26 cellular contexts compared by ENCODE assay signal in genomic region chr6:3272911-3273547, GRCh38. TPM values are rescaled to one million over a fixed set of nuclear protein-coding genes. Genes with fewer than 3 reads are reported as not detected.
DNase-seq lines count a peak whose midpoint lies in the region; ATAC-seq and TF ChIP-seq lines count a peak whose summit lies in the region.
"Had no signal": no experiment of that assay in that cellular context is flagged by ENCODE, and none has a peak within 500 bp of the region (broad histone marks: within the 10 kb centered on the region; RNA-seq: fewer than 3 reads in every experiment).

No MANE protein-coding gene starts in this region.

- H3K9me3 ChIP-seq in AG04450 (ENCODE audit: control insufficient read depth, insufficient read depth, low read length) = no peaks in the 10 kb centered on the region; the same call in 1 of the 2 replicates
- no peaks in the 10 kb centered on the region for H3K9me3 ChIP-seq in neuronal stem cell (replicated peaks in 1 of 2; ENCODE audit: control insufficient read depth in 2 of 2, insufficient read depth in 1 of 2, low read depth in 1 of 2, low read length in 2 of 2)
- H3K9me3 ChIP-seq: Caco-2, HAP-1, SJCRH30 had no signal

- no peak for DNase-seq in AG04450 (ENCODE audit: low read depth, low spot score)
- DNase-seq in GM23338 (ENCODE audit: low spot score) = no peak
- no peak for DNase-seq in WTC11 (ENCODE audit: low spot score)
- no peak for DNase-seq in neuronal stem cell (ENCODE audit: low spot score)
- DNase-seq in HK-2 (ENCODE audit: unreplicated experiment) = no peak
- no peak for DNase-seq in hippocampal formation (lab: John Stamatoyannopoulos, UW)
- DNase-seq in SHP77 treated with DMSO at 0.1 percent for 48 hours (lab: John Stamatoyannopoulos, UW) = no peak
- DNase-seq: Caco-2; CD8-positive, alpha-beta T cell; GM23248; HFFc6; IMR-90; MM.1S; NCI-H1048; NCI-H1417; NCI-H1694 treated with DMSO at 0.1 percent for 48 hours; NCI-H2081; NCI-H2227 treated with DMSO at 0.1 percent for 48 hours; NCI-H526 treated with DMSO at 0.1 percent for 48 hours; SJCRH30 had no signal

- peak overlapping the region; percentile 27 for H4K91ac ChIP-seq in neuronal stem cell (ENCODE audit: low read depth, low read length, poor library complexity)

- peak overlapping the region; percentile 10 for H3K9ac ChIP-seq in neuronal stem cell (ENCODE audit: low read depth, low read length, poor library complexity)
- H3K9ac ChIP-seq: GM23248, KMS-11 had no signal

- H2BK5ac ChIP-seq in neuronal stem cell (ENCODE audit: low read length) = peak overlapping the region; percentile 30

- peaks cover 18% of the 10 kb centered on the region for H3K36me3 ChIP-seq in GM23338 (ENCODE audit: insufficient read depth)
- peaks cover 12 to 86% of the 10 kb centered on the region in 2 donors for H3K36me3 ChIP-seq in neuronal stem cell (replicated peaks in 1 of 2; ENCODE audit: control insufficient read depth in 2 of 2, insufficient read depth in 2 of 2, low read length in 2 of 2)
- H3K36me3 ChIP-seq: SJCRH30 had no signal

- no peak for TF ChIP-seq CTCF in AG04450 (IDR thresholded peaks at IDR 0.05; ENCODE audit: low read depth, low read length)
- no peak for TF ChIP-seq CTCF in GM23338 (conservative IDR thresholded peaks at IDR 0.05; ENCODE audit: low read depth in 2 of 2)
- TF ChIP-seq CTCF in WTC11 (IDR thresholded peaks at IDR 0.05) = no peak

- peak overlapping the region; percentile 26 for H2AK5ac ChIP-seq in neuronal stem cell (ENCODE audit: low read depth, low read length)

- H3K4me1 ChIP-seq in GM23338 (ENCODE audit: insufficient read depth) (no peaks in the 10 kb centered on the region), neuronal stem cell (ENCODE audit: control insufficient read depth in 2 of 2, insufficient read depth in 1 of 2, low read depth in 1 of 2, low read length in 2 of 2) (no peaks in the 10 kb centered on the region)
- H3K4me1 ChIP-seq: Caco-2, HAP-1, SJCRH30 had no signal

- H3K27me3 Mint-ChIP-seq in GM23338 (ENCODE audit: insufficient read depth, low read depth, poor library complexity) (peaks cover 19% of the 10 kb centered on the region), WTC11 (ENCODE audit: low read depth) (no peaks in the 10 kb centered on the region)
- H3K27me3 Mint-ChIP-seq: B cell had no signal

- H2BK12ac ChIP-seq in neuronal stem cell (ENCODE audit: low read length) = no peak overlapping the region

- H3K23ac ChIP-seq in neuronal stem cell (ENCODE audit: low read depth, low read length, poor library complexity) = peak overlapping the region; percentile 70

- H3K18ac ChIP-seq in neuronal stem cell (ENCODE audit: low read length) = peak overlapping the region; percentile 7

- no peak overlapping the region for H3K4me3 ChIP-seq in AG04450 (ENCODE audit: low read depth, low read length)
- no peak overlapping the region for H3K4me3 ChIP-seq in GM23338
- H3K4me3 ChIP-seq in neuronal stem cell (ENCODE audit: low read length in 2 of 2) = no peak overlapping the region
- H3K4me3 ChIP-seq: GM23248, HAP-1, SJCRH30 had no signal

- no peaks in the 10 kb centered on the region for H3K27me3 ChIP-seq in AG04450 (ENCODE audit: control insufficient read depth, insufficient read depth, low read length)
- no peaks in the 10 kb centered on the region for H3K27me3 ChIP-seq in GM23338 (ENCODE audit: insufficient read depth)
- no peaks in the 10 kb centered on the region for H3K27me3 ChIP-seq in neuronal stem cell (ENCODE audit: control insufficient read depth in 3 of 3, insufficient read depth in 3 of 3, low read depth in 1 of 3, low read length in 3 of 3)
- H3K27me3 ChIP-seq: SJCRH30 had no signal

- H3K27ac Mint-ChIP-seq in GM23338 (no peak overlapping the region), WTC11 (peak overlapping the region; percentile 55; the same call in 1 of the 2 replicates)
- H3K27ac Mint-ChIP-seq: B cell, HFFc6 had no signal

- H4K8ac ChIP-seq in neuronal stem cell (ENCODE audit: low read depth, low read length) = no peak overlapping the region

- H4K20me1 ChIP-seq in GM23338 (replicated peaks; ENCODE audit: insufficient read depth) = peaks cover 21% of the 10 kb centered on the region

- no CpG with 5 or more reads among the region's 32 CpGs for WGBS in neuronal stem cell (ENCODE audit: extremely low coverage in 2 of 2, insufficient read length in 2 of 2, insufficient replicate concordance in 1 of 2), 2 donors

- H3K14ac ChIP-seq in neuronal stem cell (ENCODE audit: low read length) = peak overlapping the region; percentile 58

- H2BK120ac ChIP-seq in neuronal stem cell (ENCODE audit: low read depth, low read length) = peak overlapping the region; percentile 61

- CTCF ChIA-PET in AG04450 (lab: Charles Lee) = interaction anchor here (0.6 to 1.0 kb wide), 2 partner anchors 21 to 205 kb away, joined by 3 read pairs; partner anchors contain the start of gene RIPK1
- CTCF ChIA-PET in WTC11 (lab: Charles Lee) = interaction anchor here (1.0 to 1.5 kb wide), 3 partner anchors 22 to 458 kb away, joined by 3 to 7 read pairs (median 5); no protein-coding TSS in a partner anchor

- POLR2A ChIA-PET in AG04450 (lab: Yijun Ruan, JAX) (no interaction called here), WTC11 (lab: Charles Lee) (interaction anchor here (1.7 kb wide), 1 partner anchor 23 kb away, joined by 3 read pairs; no protein-coding TSS in a partner anchor)

- H3K36me3 Mint-ChIP-seq in GM23338 (ENCODE audit: low read depth) = peaks cover 65% of the 10 kb centered on the region
- peaks cover 53% of the 10 kb centered on the region for H3K36me3 Mint-ChIP-seq in WTC11

- H3K9me3 Mint-ChIP-seq in GM23338 (no peaks in the 10 kb centered on the region; the same call in 2 of the 3 replicates), WTC11 (no peaks in the 10 kb centered on the region)
- H3K9me3 Mint-ChIP-seq: CD8-positive, alpha-beta T cell; HFFc6 had no signal

- peaks cover 6% of the 10 kb centered on the region for H3K79me1 ChIP-seq in neuronal stem cell (ENCODE audit: low read depth, low read length)

- peak overlapping the region; percentile 59 for H3K4ac ChIP-seq in neuronal stem cell (ENCODE audit: low read length)

- H2BK15ac ChIP-seq in neuronal stem cell (ENCODE audit: low read length) = no peak overlapping the region

- peak; percentile 20; the same call in 2 of the 3 replicates for ATAC-seq in GM23338
- ATAC-seq in WTC11 = no peak
- ATAC-seq: CD8-positive, alpha-beta T cell; Panc1; SK-N-SH treated with all-trans-retinoic acid at 6 μM for 48 hours had no signal

- H3K4me3 Mint-ChIP-seq in GM23338 = no peak overlapping the region
- no peak overlapping the region for H3K4me3 Mint-ChIP-seq in WTC11
- H3K4me3 Mint-ChIP-seq: B cell; CD8-positive, alpha-beta T cell; HFFc6 had no signal

- H3K4me1 Mint-ChIP-seq in GM23338 (peaks cover 13% of the 10 kb centered on the region), WTC11 (peaks cover 6% of the 10 kb centered on the region)
- H3K4me1 Mint-ChIP-seq: B cell had no signal

- H3F3A ChIP-seq in GM23338 (replicated peaks; ENCODE audit: low read depth) = 0 out of 2 replicates have a peak, but pooled peaks cover 11% of the 10 kb centered on the region

- peak overlapping the region; percentile 11 for H3K27ac ChIP-seq in AG04450 (ENCODE audit: low read depth, low read length)
- no peak overlapping the region for H3K27ac ChIP-seq in GM23338 (ENCODE audit: low read depth)
- H3K27ac ChIP-seq in neuronal stem cell (replicated peaks; ENCODE audit: low read length) = no peak overlapping the region
- H3K27ac ChIP-seq: C4-2B, GM23248, KMS-11, SJCRH30 had no signal

- H3K9me2 ChIP-seq in GM23338 (ENCODE audit: insufficient read depth) = no peaks in the 10 kb centered on the region

- H2AFZ ChIP-seq in GM23338 (no peak overlapping the region), neuronal stem cell (ENCODE audit: low read length) (no peak overlapping the region)
- H2AFZ ChIP-seq: GM23248 had no signal

- H3K4me2 ChIP-seq in GM23338 (no peak overlapping the region), neuronal stem cell (ENCODE audit: insufficient read depth, low read length, poor library complexity, severe bottlenecking) (no peak overlapping the region)
- H3K4me2 ChIP-seq: KMS-11 had no signal

- peaks cover 12% of the 10 kb centered on the region; the same call in 1 of the 2 replicates for H3K79me2 ChIP-seq in GM23338 (replicated peaks; ENCODE audit: insufficient read depth)

TF ChIP-seq in GM23338, 12 proteins besides CTCF, POLR2A, EP300 and RAD21:
- TF ChIP-seq ETS1 (IDR thresholded peaks at IDR 0.05) = no peak
- TF ChIP-seq ZNF114 (CRISPR knock-in tag; IDR thresholded peaks at IDR 0.05) = no peak

TF ChIP-seq in WTC11, 78 proteins besides CTCF, POLR2A, EP300 and RAD21 (continues in another document):
- no peak for TF ChIP-seq JAZF1 (CRISPR knock-in tag; IDR thresholded peaks at IDR 0.05)
- TF ChIP-seq FOXP1 (CRISPR knock-in tag; IDR thresholded peaks at IDR 0.05; ENCODE audit: borderline replicate concordance) = no peak
- TF ChIP-seq ZNF138 (CRISPR knock-in tag; conservative IDR thresholded peaks at IDR 0.05) = no peak
- no peak for TF ChIP-seq USF2 (CRISPR knock-in tag; IDR thresholded peaks at IDR 0.05)

RNA-seq across cellular contexts. Expression of gene PSMG4, which starts 14.3 kb away (rescaled TPM):
- polyA plus RNA-seq in AG04450 (2011; rRNA removed) (15.3 and 15.8 TPM in 2 replicates), GM23338 (2016; fragmentation: Nextera tagmentation; extraction: Ambion mirVana) (168 and 180 TPM in 2 replicates)
- polyA minus RNA-seq in AG04450 (2011; rRNA and poly(A)+ RNA removed) = 9.1 and 11.5 TPM in 2 replicates
- total RNA-seq in GM23338 (2014; rRNA removed; shearing (Covaris generic)) = 30.6 and 37.2 TPM in 2 replicates
- 30.2 to 38.2 TPM (median 32.5 TPM) in 3 replicates for total RNA-seq in WTC11 (2021)
- 24.7 TPM for polyA plus RNA-seq in neuronal stem cell (2013, experiment 1 of 2)
- polyA plus RNA-seq in neuronal stem cell (2013, experiment 2 of 2) = 24.4 TPM

RNA-seq across cellular contexts. Expression of gene TUBB2B, which starts 45.6 kb away (rescaled TPM):
- polyA plus RNA-seq in AG04450 (2011; rRNA removed) (4.7 and 6.1 TPM in 2 replicates), GM23338 (2016; fragmentation: Nextera tagmentation; extraction: Ambion mirVana) (355 and 376 TPM in 2 replicates)
- polyA minus RNA-seq in AG04450 (2011; rRNA and poly(A)+ RNA removed) = 4.6 and 10.3 TPM in 2 replicates
- total RNA-seq in GM23338 (2014; rRNA removed; shearing (Covaris generic)) = 794 and 802 TPM in 2 replicates
- total RNA-seq in WTC11 (2021) = 591 to 627 TPM (median 616 TPM) in 3 replicates
- 370 TPM for polyA plus RNA-seq in neuronal stem cell (2013, experiment 1 of 2)
- polyA plus RNA-seq in neuronal stem cell (2013, experiment 2 of 2) = 372 TPM
- total RNA-seq: B cell had no signal
